In the genomic region with DNA sequence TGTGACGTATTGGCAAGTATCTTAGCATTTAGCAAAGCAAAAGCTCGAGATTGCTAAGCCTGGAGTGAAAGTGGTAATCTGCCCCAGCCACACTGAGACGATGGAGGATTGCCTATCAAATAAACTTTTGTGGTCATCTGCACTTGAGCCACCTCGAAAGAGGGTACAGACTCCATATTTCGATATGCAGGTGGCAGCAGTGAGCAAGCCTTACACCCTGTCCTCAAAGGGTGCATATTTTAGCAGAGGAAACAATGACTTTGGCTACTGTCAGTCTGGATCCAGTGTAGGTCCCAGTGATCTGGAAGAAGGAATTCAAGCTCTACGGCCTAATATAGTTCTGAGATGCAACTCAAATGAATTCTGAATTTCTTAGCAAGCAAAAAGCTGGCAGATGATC, we compare ENCODE assay signal across 17 cellular contexts.
DNase-seq lines count a peak whose midpoint lies in the region; ATAC-seq and TF ChIP-seq lines count a peak whose summit lies in the region.
"Had no signal": no experiment of that assay in that cellular context is flagged by ENCODE, and none has a peak within 500 bp of the region (broad histone marks: within the 10 kb centered on the region; RNA-seq: fewer than 3 reads in every experiment).

No MANE protein-coding gene starts in this region.

- H3K27ac ChIP-seq in HCT116 (ENCODE audit: low read depth, low read length), result no peak overlapping the region
- H3K27ac ChIP-seq in PC-3 (ENCODE audit: low read length), result no peak overlapping the region
- H3K27ac ChIP-seq: neutrophil, SJCRH30, testis, VCaP had no signal

- H2AFZ ChIP-seq in HCT116 (ENCODE audit: low read depth, low read length, poor library complexity, severe bottlenecking) (no peak overlapping the region), PC-3 (ENCODE audit: low read length) (no peak overlapping the region)

- CTCF ChIA-PET in HCT116 (lab: Charles Lee) (no interaction called here), PC-3 (lab: Charles Lee) (no interaction called here)

- H3F3A ChIP-seq in PC-3 (ENCODE audit: low read length, unreplicated experiment), result no peaks in the 10 kb centered on the region

- RAD21 ChIA-PET in HCT116 (lab: Charles Lee; ENCODE audit: low non-redundant PET in 1 of 2, low total read pairs in 2 of 2, uncharacterized antibody in 2 of 2, unreplicated experiment in 2 of 2), result no interaction called here

- peak; percentile 63 for ATAC-seq in HCT116
- no peak for ATAC-seq in PC-3
- no peak for ATAC-seq in Right ventricle myocardium inferior
- no peak for ATAC-seq in HG03039 (IDR thresholded peaks at IDR 0.05; ENCODE audit: unreplicated experiment)
- ATAC-seq: T-helper 17 cell had no signal

- no peaks in the 10 kb centered on the region for H4K20me1 ChIP-seq in HCT116 (ENCODE audit: insufficient read depth)
- no peaks in the 10 kb centered on the region for H4K20me1 ChIP-seq in PC-3 (ENCODE audit: low read length)

- TF ChIP-seq CTCF in GM12872 (IDR thresholded peaks at IDR 0.05; ENCODE audit: insufficient read depth, low read depth, low read length) (0 out of 3 replicates have a peak, but pooled peaks have one; percentile 16), HCT116 (IDR thresholded peaks at IDR 0.05 in 2 of 3, conservative IDR thresholded peaks at IDR 0.05 in 1 of 3; ENCODE audit: borderline replicate concordance in 1 of 3, insufficient read depth in 1 of 3, low read depth in 2 of 3, low read length in 2 of 3) (peak in 2 of 3 experiments; percentile 22 to 31; a peak in 2 of 6 replicates), PC-3 (conservative IDR thresholded peaks at IDR 0.05; ENCODE audit: low read depth, low read length) (peak; percentile 38; the same call in 1 of the 2 replicates)

- H3K9me2 ChIP-seq in HCT116 (ENCODE audit: insufficient read depth) (no peaks in the 10 kb centered on the region), PC-3 (replicated peaks; ENCODE audit: low read length) (no peaks in the 10 kb centered on the region)

- H3K4me2 ChIP-seq in HCT116 (ENCODE audit: low read length) (no peak overlapping the region), PC-3 (ENCODE audit: low read length) (no peak overlapping the region)

- H3K79me2 ChIP-seq in HCT116 (ENCODE audit: insufficient read depth, low read length), result no peaks in the 10 kb centered on the region
- H3K79me2 ChIP-seq in PC-3 (ENCODE audit: low read length), result no peaks in the 10 kb centered on the region

- BruUV-seq in HCT116 (replicated peaks; lab: Mats Ljungman, UMichigan) (no TSS peak), PC-3 (replicated peaks; lab: Mats Ljungman, UMichigan) (no TSS peak)

- H3K27me3 ChIP-seq in HCT116 (ENCODE audit: insufficient read depth, low read length) (no peaks in the 10 kb centered on the region), PC-3 (ENCODE audit: low read length) (no peaks in the 10 kb centered on the region)
- H3K27me3 ChIP-seq: neutrophil, SJCRH30, testis had no signal

- no peak overlapping the region for H3K9ac ChIP-seq in HCT116 (ENCODE audit: low read length)
- H3K9ac ChIP-seq in PC-3 (ENCODE audit: low read length), result no peak overlapping the region

- intact Hi-C loops in HCT116 (cut with micrococcal nuclease) (no loop called here), PC-3 (cut with micrococcal nuclease) (no loop called here), Right ventricle myocardium inferior (cut with DNase I) (no loop called here)

- no peak for TF ChIP-seq POLR2A in HCT116 (IDR thresholded peaks at IDR 0.05; ENCODE audit: borderline replicate concordance, extremely low read depth, insufficient read depth, insufficient read length)

- DNase-seq in HCT116 (ENCODE audit: low read depth, low spot score), result no peak
- DNase-seq in PC-3, result peak; percentile 7
- DNase-seq in iPS-NIHi7 (ENCODE audit: extremely low spot score), result peak; percentile 43
- DNase-seq in NCI-H510A treated with DMSO at 0.1 percent for 48 hours (lab: John Stamatoyannopoulos, UW), result no peak
- DNase-seq in GM19240 (ENCODE audit: insufficient read length, low spot score), result no peak
- DNase-seq in Right ventricle myocardium inferior (ENCODE audit: missing footprints), result no peak
- DNase-seq: activated CD4-positive, alpha-beta memory T cell treated with anti-CD3 and anti-CD28 coated beads for 36 hours; activated naive CD4-positive, alpha-beta T cell treated with Interleukin-2 at 50 U/mL for 16 hours; NCI-H1694 treated with DMSO at 0.1 percent for 48 hours; NCI-H226; T-helper 17 cell; testis had no signal

- H3K4me3 ChIP-seq in HCT116 (replicated peaks in 1 of 2; ENCODE audit: low read depth in 1 of 2, low read length in 2 of 2), result no peak overlapping the region
- H3K4me3 ChIP-seq in PC-3 (ENCODE audit: low read length), result no peak overlapping the region
- H3K4me3 ChIP-seq: SJCRH30, testis had no signal

- no peaks in the 10 kb centered on the region for H3K9me3 ChIP-seq in HCT116 (ENCODE audit: control insufficient read depth in 1 of 2, insufficient read depth in 1 of 2, low read depth in 1 of 2, low read length in 2 of 2)
- H3K9me3 ChIP-seq in PC-3 (ENCODE audit: low read length), result no peaks in the 10 kb centered on the region
- H3K9me3 ChIP-seq: neutrophil, SJCRH30, testis had no signal

- H3K36me3 ChIP-seq in HCT116 (ENCODE audit: control insufficient read depth in 1 of 2, insufficient read depth in 2 of 2, low read length in 2 of 2) (no peaks in the 10 kb centered on the region), PC-3 (ENCODE audit: low read depth, low read length) (no peaks in the 10 kb centered on the region)
- H3K36me3 ChIP-seq: neutrophil, SJCRH30 had no signal

- peak; percentile 29 for TF ChIP-seq RAD21 in HCT116 (IDR thresholded peaks at IDR 0.05; ENCODE audit: low read depth)

- H3K4me1 ChIP-seq in HCT116 (ENCODE audit: control insufficient read depth in 1 of 2, insufficient read depth in 2 of 2, low read length in 2 of 2) (no peaks in the 10 kb centered on the region), PC-3 (ENCODE audit: insufficient read depth, low read length) (no peaks in the 10 kb centered on the region)
- H3K4me1 ChIP-seq: SJCRH30, testis had no signal

- POLR2A ChIA-PET in HCT116 (lab: Charles Lee) (no interaction called here), PC-3 (lab: Charles Lee; ENCODE audit: unreplicated experiment) (no interaction called here)

TF ChIP-seq in HCT116, 20 proteins besides CTCF, POLR2A, EP300 and RAD21:
- TF ChIP-seq TCF7L2 (IDR thresholded peaks at IDR 0.05; ENCODE audit: borderline replicate concordance, extremely low read depth, insufficient read depth, insufficient read length), result no peak
- TF ChIP-seq SP1 (IDR thresholded peaks at IDR 0.05; ENCODE audit: low read depth), result no peak
- no peak for TF ChIP-seq EZH2phosphoT487 (IDR thresholded peaks at IDR 0.05; ENCODE audit: borderline replicate concordance)
- no peak for TF ChIP-seq EGR1 (IDR thresholded peaks at IDR 0.05; ENCODE audit: low read depth)
- no peak for TF ChIP-seq SRF (IDR thresholded peaks at IDR 0.05; ENCODE audit: low read depth)
- no peak for TF ChIP-seq FOSL1 (IDR thresholded peaks at IDR 0.05; ENCODE audit: low read depth)
- no peak for TF ChIP-seq CBX3 (IDR thresholded peaks at IDR 0.05; ENCODE audit: low read depth)
- TF ChIP-seq CEBPB (IDR thresholded peaks at IDR 0.05; ENCODE audit: low read depth), result no peak
- no peak for TF ChIP-seq YY1 (IDR thresholded peaks at IDR 0.05; ENCODE audit: extremely low read depth, insufficient replicate concordance, low read depth, low read length)
- no peak for TF ChIP-seq JUND (IDR thresholded peaks at IDR 0.05)
- no peak for TF ChIP-seq POLR2AphosphoS5 (IDR thresholded peaks at IDR 0.05; ENCODE audit: low read depth, low read length)
- TF ChIP-seq ZBTB33 (IDR thresholded peaks at IDR 0.05; ENCODE audit: extremely low read depth, insufficient replicate concordance, low read length), result no peak
- no peak for TF ChIP-seq ZFX (IDR thresholded peaks at IDR 0.05)
- no peak for TF ChIP-seq ZNF274 (IDR thresholded peaks at IDR 0.05; ENCODE audit: low read depth, low read length)
- TF ChIP-seq ELF1 (IDR thresholded peaks at IDR 0.05; ENCODE audit: borderline replicate concordance, low read depth), result no peak
- no peak for TF ChIP-seq MAX (IDR thresholded peaks at IDR 0.05)

Comparison
In these comparisons a context has a peak if more than half of its experiments do, and no peak if none do; other contexts are left out.
1. DNase-seq: peak in PC-3 (single experiment) and iPS-NIHi7 (single experiment); none in HCT116 (single experiment), NCI-H510A treated with DMSO at 0.1 percent for 48 hours (single experiment), GM19240 (single experiment) and Right ventricle myocardium inferior (single experiment).
2. Peak in every context shown above with its lines, with median percentiles within 50 percentile points of each other: CTCF ChIP-seq.